ENCODE assay signal across 13 cellular contexts in the genomic region with DNA sequence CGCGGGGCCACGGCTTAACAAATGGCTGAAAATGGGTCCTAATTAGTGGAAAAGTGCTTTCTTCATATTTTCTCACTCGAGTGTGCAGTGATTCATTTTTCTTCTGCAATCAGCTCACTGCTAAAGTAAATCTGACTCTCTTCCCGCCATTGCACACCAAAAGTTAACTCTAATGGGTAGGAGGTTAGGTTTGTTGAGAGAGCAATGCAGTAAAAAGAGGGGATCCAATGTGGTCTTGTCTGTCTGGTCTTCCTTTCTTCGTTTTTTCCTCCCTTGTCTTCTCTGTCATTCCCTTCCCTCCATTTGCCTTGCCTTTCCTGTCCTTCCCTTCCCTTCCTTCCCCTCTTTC. TPM values are rescaled to one million over a fixed set of nuclear protein-coding genes. Genes with fewer than 3 reads are reported as not detected.
A peak's percentile ranks its signal among the peaks of the same experiment; 100 is the strongest.
DNase-seq lines count a peak whose midpoint lies in the region; ATAC-seq and TF ChIP-seq lines count a peak whose summit lies in the region.
"Had no signal": no experiment of that assay in that cellular context is flagged by ENCODE, and none has a peak within 500 bp of the region (broad histone marks: within the 10 kb centered on the region; RNA-seq: fewer than 3 reads in every experiment).

No MANE protein-coding gene starts in this region.

- no peaks in the 10 kb centered on the region for H3K27me3 ChIP-seq in lower lobe of right lung (ENCODE audit: low read depth)
- no peaks in the 10 kb centered on the region for H3K27me3 ChIP-seq in vagina

- intact Hi-C loops in lower lobe of right lung (cut with DNase I) = no loop called here
- intact Hi-C loops in vagina (cut with DNase I) = no loop called here

- CTCF ChIA-PET in activated naive CD4-positive, alpha-beta T cell treated with anti-CD3 and anti-CD28 coated beads, Interleukin-2, amount 10 ng/mL, durations not matched to agents 7 days and 5 days (lab: Charles Lee) = interaction anchor here (0.8 to 8.3 kb wide), 9 partner anchors 8 to 103 kb away, joined by 3 to 75 read pairs (median 4); no protein-coding TSS in a partner anchor
- CTCF ChIA-PET in T-cell (lab: Charles Lee) = interaction anchor here in 1 of 2 donors (0.7 to 7.8 kb wide), 7 partner anchors 11 to 59 kb away, joined by 3 to 72 read pairs (median 3); no protein-coding TSS in a partner anchor

- H3K9me3 ChIP-seq in lower lobe of right lung (no peaks in the 10 kb centered on the region), vagina (no peaks in the 10 kb centered on the region)
- H3K9me3 ChIP-seq: heart right ventricle had no signal

- H3K27ac ChIP-seq in lower lobe of right lung = peak overlapping the region; percentile 53
- peak overlapping the region; percentile 18 for H3K27ac ChIP-seq in vagina
- H3K27ac ChIP-seq: brain microvascular endothelial cell had no signal

- no peak for TF ChIP-seq POLR2A in vagina (IDR thresholded peaks at IDR 0.05)

- H3K9me3 Mint-ChIP-seq in activated naive CD4-positive, alpha-beta T cell treated with anti-CD3 and anti-CD28 coated beads, Interleukin-2, amount 10 ng/mL, durations not matched to agents 7 days and 5 days = no peaks in the 10 kb centered on the region
- H3K9me3 Mint-ChIP-seq in T-cell = no peaks in the 10 kb centered on the region

- peaks cover 80% of the 10 kb centered on the region for H3K36me3 Mint-ChIP-seq in activated naive CD4-positive, alpha-beta T cell treated with anti-CD3 and anti-CD28 coated beads, Interleukin-2, amount 10 ng/mL, durations not matched to agents 7 days and 5 days
- H3K36me3 Mint-ChIP-seq in T-cell = peaks cover 52% of the 10 kb centered on the region

- no peak for ATAC-seq in T-cell (replicated peaks in 1 of 4)
- no peak for ATAC-seq in lower lobe of right lung
- ATAC-seq in GM21528 (IDR thresholded peaks at IDR 0.05; ENCODE audit: low FRiP score, unreplicated experiment) = no peak
- ATAC-seq in HG02623 (IDR thresholded peaks at IDR 0.05; ENCODE audit: unreplicated experiment) = no peak
- ATAC-seq: heart right ventricle, left lobe of liver had no signal

- no peaks in the 10 kb centered on the region for H3K27me3 Mint-ChIP-seq in activated naive CD4-positive, alpha-beta T cell treated with anti-CD3 and anti-CD28 coated beads, Interleukin-2, amount 10 ng/mL, durations not matched to agents 7 days and 5 days
- H3K27me3 Mint-ChIP-seq in T-cell = no peaks in the 10 kb centered on the region

- peaks cover 24% of the 10 kb centered on the region for H3K4me1 Mint-ChIP-seq in activated naive CD4-positive, alpha-beta T cell treated with anti-CD3 and anti-CD28 coated beads, Interleukin-2, amount 10 ng/mL, durations not matched to agents 7 days and 5 days
- peaks cover 59 to 77% (median 64%) of the 10 kb centered on the region in 3 donors for H3K4me1 Mint-ChIP-seq in T-cell

- H3K4me3 Mint-ChIP-seq in activated naive CD4-positive, alpha-beta T cell treated with anti-CD3 and anti-CD28 coated beads, Interleukin-2, amount 10 ng/mL, durations not matched to agents 7 days and 5 days = peak overlapping the region; percentile 99
- H3K4me3 Mint-ChIP-seq in T-cell = peak overlapping the region; percentile 95 to 99 (median 98)

- no peak for DNase-seq in activated naive CD4-positive, alpha-beta T cell treated with anti-CD3 and anti-CD28 coated beads, Interleukin-2, amount 10 ng/mL, durations not matched to agents 7 days and 5 days
- DNase-seq in activated naive CD4-positive, alpha-beta T cell treated with Interleukin-2 at 50 U/mL for 16 hours = no peak
- DNase-seq in T-cell (no peak), lower lobe of right lung (no peak), vagina (ENCODE audit: extremely low spot score in 2 of 2) (no peak), kidney glomerular epithelial cell (lab: John Stamatoyannopoulos, UW) (no peak)
- DNase-seq: brain microvascular endothelial cell, HCEC 1CT, heart right ventricle, NCI-H510A treated with DMSO at 0.1 percent for 48 hours had no signal

- peaks cover 5% of the 10 kb centered on the region for H3K4me1 ChIP-seq in lower lobe of right lung
- no peaks in the 10 kb centered on the region for H3K4me1 ChIP-seq in vagina

- no peaks in the 10 kb centered on the region for H3K36me3 ChIP-seq in lower lobe of right lung
- no peaks in the 10 kb centered on the region for H3K36me3 ChIP-seq in vagina
- H3K36me3 ChIP-seq: brain microvascular endothelial cell, heart right ventricle had no signal

- H3K27ac Mint-ChIP-seq in activated naive CD4-positive, alpha-beta T cell treated with anti-CD3 and anti-CD28 coated beads, Interleukin-2, amount 10 ng/mL, durations not matched to agents 7 days and 5 days = peak overlapping the region; percentile 99
- H3K27ac Mint-ChIP-seq in T-cell = peak overlapping the region in 1 of 2 donors; percentile 100

- TF ChIP-seq CTCF in lower lobe of right lung (IDR thresholded peaks at IDR 0.05) (no peak), vagina (IDR thresholded peaks at IDR 0.05) (no peak)

- POLR2A ChIA-PET in T-cell (lab: Charles Lee) = interaction anchor here (0.5 to 3.7 kb wide), 8 partner anchors 11 to 121 kb away, joined by 3 to 23 read pairs (median 4); no protein-coding TSS in a partner anchor

- H3K4me3 ChIP-seq in lower lobe of right lung (peak overlapping the region; percentile 60), vagina (peak overlapping the region in 1 of 2 donors; percentile 11)

RNA-seq across cellular contexts. Expression of a gene that starts 4.6 kb away (rescaled TPM):
- total RNA-seq in T-cell (100 to 1,000 TPM; 429 to 525 (median 494) TPM), lower lobe of right lung (61.9 TPM), vagina (44.9 TPM)
